ENCODE assay signal across 8 cellular contexts in genomic region chr13:41905600-41906254, GRCh38. TPM values are rescaled to one million over a fixed set of nuclear protein-coding genes. Genes with fewer than 3 reads are reported as not detected.
A peak's percentile ranks its signal among the peaks of the same experiment; 100 is the strongest.
DNase-seq lines count a peak whose midpoint lies in the region; ATAC-seq, FAIRE-seq and TF ChIP-seq lines count a peak whose summit lies in the region.

No MANE protein-coding gene starts in this region.

- DNase-seq in heart left ventricle (no peak), right atrium auricular region (ENCODE audit: low spot score) (no peak), NAMALWA (ENCODE audit: low spot score) (peak; percentile 75), astrocyte (ENCODE audit: low read depth) (peak; percentile 22), HepG2 (ENCODE audit: low spot score) (peak; percentile 28), GF-D8 (lab: John Stamatoyannopoulos, UW) (no peak)
- DNase-seq in activated CD8-positive, alpha-beta memory T cell treated with anti-CD3 and anti-CD28 coated beads, Interleukin-2, amount 50 U/mL, for 4 hours = no peak

- TSS peak; percentile 24 for BruUV-seq in HepG2 (replicated peaks; lab: Mats Ljungman, UMichigan)

- POLR2A ChIA-PET in HepG2 (lab: Yijun Ruan, JAX) = no interaction called here

- H3K4me3 ChIP-seq in heart left ventricle = no peak overlapping the region
- no peak overlapping the region for H3K4me3 ChIP-seq in right atrium auricular region
- no peak overlapping the region for H3K4me3 ChIP-seq in astrocyte (ENCODE audit: insufficient read depth, low read depth, low read length)
- H3K4me3 ChIP-seq in HepG2 (replicated peaks in 1 of 3; ENCODE audit: insufficient read depth in 1 of 3, low read depth in 2 of 3, low read length in 3 of 3) = no peak overlapping the region

- H3K4me2 ChIP-seq in astrocyte (ENCODE audit: low read length) (no peak overlapping the region), HepG2 (ENCODE audit: low read depth, low read length) (no peak overlapping the region)

- CTCF ChIA-PET in HepG2 (lab: Yijun Ruan, JAX; ENCODE audit: low intra/inter-chr PET ratio, low total read pairs) = interaction anchor here (1.6 kb wide), 1 partner anchor 205 kb away, joined by 6 read pairs; no protein-coding TSS in a partner anchor

- no peak overlapping the region for H3K9ac ChIP-seq in astrocyte (ENCODE audit: low read length)
- H3K9ac ChIP-seq in HepG2 (ENCODE audit: insufficient read depth, low read depth, low read length) = no peak overlapping the region

- H3K4me1 ChIP-seq in heart left ventricle (no peaks in the 10 kb centered on the region), right atrium auricular region (no peaks in the 10 kb centered on the region), astrocyte (ENCODE audit: insufficient read depth, low read length) (no peaks in the 10 kb centered on the region), HepG2 (ENCODE audit: insufficient read depth, low read length) (peaks cover 9% of the 10 kb centered on the region)

- H3K27ac ChIP-seq in heart left ventricle (no peak overlapping the region), right atrium auricular region (no peak overlapping the region), astrocyte (ENCODE audit: low read depth, low read length) (no peak overlapping the region), HepG2 (ENCODE audit: extremely low read length, insufficient read depth, low read length) (no peak overlapping the region)

- intact Hi-C loops in heart left ventricle (cut with DNase I) = loop anchor here in 7 of 10 donors (5.0 to 10.0 kb wide), 6 partner anchors 139 to 207 kb away; partner anchors contain the start of gene DGKH (in 2 of the 7)
- intact Hi-C loops in HepG2 (cut with micrococcal nuclease; ENCODE audit: unreplicated experiment) = loop anchor here (1.0 to 2.0 kb wide), 3 partner anchors 42 to 205 kb away; no protein-coding TSS in a partner anchor

- WGBS in heart left ventricle, 4 donors = 50 to 53% (median 52%) methylated on average over 2 of the region's 2 CpGs
- WGBS in HepG2 (ENCODE audit: low lambda C conversion rate) = 62% methylated on average over 2 of the region's 2 CpGs

- H3K27me3 Mint-ChIP-seq in astrocyte (ENCODE audit: low read depth, unreplicated experiment) = no peaks in the 10 kb centered on the region

- H3K36me3 Mint-ChIP-seq in astrocyte (ENCODE audit: low read depth, unreplicated experiment) = no peaks in the 10 kb centered on the region

- H3K36me3 ChIP-seq in heart left ventricle (peaks cover 0 to 45% (median 24%) of the 10 kb centered on the region in 9 donors), right atrium auricular region (peaks cover 8% of the 10 kb centered on the region), astrocyte (ENCODE audit: insufficient read depth, low read length) (no peaks in the 10 kb centered on the region), HepG2 (replicated peaks in 1 of 2; ENCODE audit: control insufficient read depth in 1 of 2, insufficient read depth in 2 of 2, low read length in 2 of 2) (peaks cover 2 to 26% of the 10 kb centered on the region in 2 experiments)

- no peaks in the 10 kb centered on the region for H4K20me1 ChIP-seq in astrocyte (ENCODE audit: insufficient read depth, low read length)
- H4K20me1 ChIP-seq in HepG2 (ENCODE audit: insufficient read depth, low read length) = no peaks in the 10 kb centered on the region

- no peak overlapping the region for H2AFZ ChIP-seq in astrocyte (ENCODE audit: low read depth, low read length)
- H2AFZ ChIP-seq in HepG2 (ENCODE audit: low read length) = no peak overlapping the region

- TF ChIP-seq RAD21 in HepG2 (CRISPR knock-in tag; IDR thresholded peaks at IDR 0.05) = no peak

- H3K79me2 ChIP-seq in astrocyte (ENCODE audit: insufficient read depth, low read length) (no peaks in the 10 kb centered on the region), HepG2 (ENCODE audit: insufficient read depth, low read length) (no peaks in the 10 kb centered on the region)

- H3K27me3 ChIP-seq in heart left ventricle (no peaks in the 10 kb centered on the region), right atrium auricular region (no peaks in the 10 kb centered on the region), astrocyte (ENCODE audit: insufficient read depth, low read length) (no peaks in the 10 kb centered on the region), HepG2 (ENCODE audit: control insufficient read depth in 1 of 2, insufficient read depth in 2 of 2, low read length in 2 of 2) (no peaks in the 10 kb centered on the region)

- ATAC-seq in heart left ventricle (peak in 3 of 4 donors; percentile 42 to 65 (median 55)), HG02588 (IDR thresholded peaks at IDR 0.05; ENCODE audit: unreplicated experiment) (peak; percentile 85), HepG2 (peak; percentile 93)

- H3K9me3 ChIP-seq in heart left ventricle (no peaks in the 10 kb centered on the region), right atrium auricular region (no peaks in the 10 kb centered on the region), astrocyte (ENCODE audit: insufficient read depth, low read depth, low read length) (no peaks in the 10 kb centered on the region), HepG2 (ENCODE audit: low read length) (no peaks in the 10 kb centered on the region)

- in situ Hi-C loops in HepG2 (cut with HindIII; ENCODE audit: extremely low pct_ligation_motif_present, low pct_unique_long_range_greater_than_20kb) = no loop called here

- TF ChIP-seq POLR2A in heart left ventricle (IDR thresholded peaks at IDR 0.05) (no peak), HepG2 (IDR thresholded peaks at IDR 0.05; ENCODE audit: insufficient read depth in 1 of 2, low read depth in 2 of 2, low read length in 2 of 2) (no peak)

- no peak overlapping the region for H3K4me3 Mint-ChIP-seq in astrocyte (ENCODE audit: unreplicated experiment)

- no peak overlapping the region for H3K27ac Mint-ChIP-seq in astrocyte (ENCODE audit: unreplicated experiment)

- TF ChIP-seq EP300 in HepG2 (IDR thresholded peaks at IDR 0.05; ENCODE audit: low read depth in 2 of 2, low read length in 2 of 2) (no peak), HepG2 (CRISPR knock-in tag; IDR thresholded peaks at IDR 0.05; ENCODE audit: borderline replicate concordance) (no peak)

- FAIRE-seq in astrocyte (lab: Jason Lieb, UNC) = peak; percentile 50
- no peak for FAIRE-seq in HepG2 (lab: Jason Lieb, UNC)

- H3K9me3 Mint-ChIP-seq in astrocyte (ENCODE audit: unreplicated experiment) = no peaks in the 10 kb centered on the region

- H3K4me1 Mint-ChIP-seq in astrocyte (ENCODE audit: low read depth, unreplicated experiment) = no peaks in the 10 kb centered on the region

- TF ChIP-seq CTCF in heart left ventricle (IDR thresholded peaks at IDR 0.05) = peak; percentile 35 to 66 (median 48)
- peak in 1 of 2 donors; percentile 55 for TF ChIP-seq CTCF in right atrium auricular region (IDR thresholded peaks at IDR 0.05)
- peak; percentile 54 for TF ChIP-seq CTCF in astrocyte (IDR thresholded peaks at IDR 0.05; ENCODE audit: insufficient read depth, low read depth, low read length)
- peak; percentile 40 for TF ChIP-seq CTCF in HepG2 (CRISPR knock-in tag; IDR thresholded peaks at IDR 0.05)

TF ChIP-seq in HepG2, 621 proteins besides CTCF, POLR2A, EP300 and RAD21:
- TF ChIP-seq SMC3 (IDR thresholded peaks at IDR 0.05; ENCODE audit: low read length) (peak; percentile 36; the same call in 1 of the 2 replicates), STAG1 (CRISPR knock-in tag; IDR thresholded peaks at IDR 0.05) (peak; percentile 64), PATZ1 (CRISPR knock-in tag; IDR thresholded peaks at IDR 0.05) (no peak)

RNA-seq across cellular contexts. Expression of gene VWA8, which starts 55.2 kb away (rescaled TPM):
- total RNA-seq in heart left ventricle (10 to 100 TPM; 33.4 to 64.1 (median 50.9) TPM), right atrium auricular region (10 to 100 TPM; 25.9 to 32.8 TPM), astrocyte (14.6 and 15.6 TPM in 2 replicates), HepG2 (2016; rRNA removed; fragmentation: Illumina TruSeq; extraction: Trizol) (16.0 and 17.3 TPM in 2 replicates)
- polyA plus RNA-seq in heart left ventricle (10 to 100 TPM; 12.1 to 16.7 TPM), HepG2 (2011; rRNA removed) (7.4 and 9.1 TPM in 2 replicates)
- total RNA-seq in HepG2 (2016; cell fraction: cytosol; rRNA removed; fragmentation: Illumina TruSeq; extraction: Trizol; ENCODE audit: low read depth) = 29.5 and 36.0 TPM in 2 replicates
- 14.3 and 15.4 TPM in 2 replicates for total RNA-seq in HepG2 (2016; cell fraction: insoluble cytoplasmic fraction; rRNA removed; fragmentation: Illumina TruSeq; extraction: Trizol)
- total RNA-seq in HepG2 (2016; cell fraction: membrane; rRNA removed; fragmentation: Illumina TruSeq; extraction: Trizol) = 8.3 and 9.1 TPM in 2 replicates
- total RNA-seq in HepG2 (2016; cell fraction: nucleus; rRNA removed; fragmentation: Illumina TruSeq; extraction: Trizol) = 37.4 and 38.1 TPM in 2 replicates
- 4.4 and 6.1 TPM in 2 replicates for polyA plus RNA-seq in HepG2 (2011; cell fraction: cytosol; rRNA removed)
- polyA plus RNA-seq in HepG2 (2011; cell fraction: nucleus; rRNA removed) = 8.4 and 9.0 TPM in 2 replicates
- polyA plus RNA-seq in HepG2 (2012) = 9.2 and 9.8 TPM in 2 replicates
- 0.53 and 0.77 TPM in 2 replicates for polyA plus RNA-seq in HepG2 (2016; cell fraction: cytosol; fragmentation: Illumina TruSeq; extraction: Trizol; ENCODE audit: low read depth)
- 11.1 and 11.5 TPM in 2 replicates for polyA plus RNA-seq in HepG2 (2016; cell fraction: insoluble cytoplasmic fraction; fragmentation: Illumina TruSeq; extraction: Trizol; ENCODE audit: low read depth)
- polyA plus RNA-seq in HepG2 (2016; cell fraction: membrane; fragmentation: Illumina TruSeq; extraction: Trizol; ENCODE audit: low read depth) = 1.3 and 1.6 TPM in 2 replicates
- polyA plus RNA-seq in HepG2 (2016; cell fraction: nucleus; fragmentation: Illumina TruSeq; extraction: Trizol; ENCODE audit: insufficient read depth, low read depth) = 12.4 and 14.5 TPM in 2 replicates
- polyA minus RNA-seq in HepG2 (2011; rRNA and poly(A)+ RNA removed; ENCODE audit: low replicate concordance) = 16.6 and 20.1 TPM in 2 replicates
- polyA minus RNA-seq in HepG2 (2011; cell fraction: cytosol; rRNA and poly(A)+ RNA removed) = 13.1 and 13.9 TPM in 2 replicates
- 80.6 and 100 TPM in 2 replicates for polyA minus RNA-seq in HepG2 (2011; cell fraction: nucleus; rRNA and poly(A)+ RNA removed)

Comparison
In these comparisons a context has a peak if more than half of its experiments do, and no peak if none do; other contexts are left out.
1. DNase-seq: peak in NAMALWA (single experiment), astrocyte (single experiment) and HepG2 (single experiment); none in heart left ventricle (0 of 5), right atrium auricular region (single experiment), GF-D8 (single experiment) and activated CD8-positive, alpha-beta memory T cell treated with anti-CD3 and anti-CD28 coated beads, Interleukin-2, amount 50 U/mL, for 4 hours (single experiment).
2. Peak in every context shown above with its lines, with median percentiles within 50 percentile points of each other: ATAC-seq.